Comparison of ENCODE assay signal across 9 cellular contexts in the genomic region with DNA sequence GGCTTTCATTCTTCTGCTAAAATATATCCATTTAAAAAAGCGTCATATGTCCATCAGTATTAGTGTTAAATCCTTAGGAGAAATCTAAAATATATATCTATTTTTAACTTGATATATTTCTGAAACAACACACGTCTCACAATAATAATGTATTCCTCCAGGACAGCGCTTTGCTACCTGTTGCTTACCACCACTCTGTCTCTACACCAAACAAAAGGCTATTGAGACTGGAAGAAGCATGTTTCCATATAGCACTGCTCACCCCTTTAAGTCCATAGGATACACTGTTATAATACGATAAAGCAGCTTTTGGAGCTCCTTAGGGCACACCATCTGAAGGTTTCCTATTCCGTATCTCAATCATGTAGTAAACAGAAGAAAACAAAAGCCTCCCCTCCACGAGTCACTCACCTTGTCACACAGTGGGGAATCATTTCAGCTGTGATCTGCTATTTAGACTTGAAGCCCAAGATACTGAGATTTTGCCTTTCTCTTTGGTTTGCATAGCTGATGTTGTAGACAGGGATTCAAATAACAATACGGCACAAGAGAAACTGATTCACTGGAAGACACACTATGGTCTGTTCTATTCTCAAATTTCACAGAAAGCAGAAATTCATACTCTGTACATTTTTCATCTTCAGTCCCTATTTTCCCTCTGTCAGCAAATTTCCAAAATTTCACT.
A peak's percentile ranks its signal among the peaks of the same experiment; 100 is the strongest.
DNase-seq lines count a peak whose midpoint lies in the region; ATAC-seq and TF ChIP-seq lines count a peak whose summit lies in the region.
"Had no signal": no experiment of that assay in that cellular context is flagged by ENCODE, and none has a peak within 500 bp of the region (broad histone marks: within the 10 kb centered on the region; RNA-seq: fewer than 3 reads in every experiment).

No MANE protein-coding gene starts in this region.

- H3K9me3 ChIP-seq in adipocyte (ENCODE audit: control insufficient read depth, low read length) = no peaks in the 10 kb centered on the region
- no peaks in the 10 kb centered on the region for H3K9me3 ChIP-seq in right cardiac atrium (ENCODE audit: control insufficient read depth, low read length)

- peak overlapping the region; percentile 45 for H3K27ac ChIP-seq in right cardiac atrium (ENCODE audit: low read length)

- H3K9ac ChIP-seq in adipocyte (ENCODE audit: low read length) = peak overlapping the region; percentile 84

- no peaks in the 10 kb centered on the region for H3K9me3 Mint-ChIP-seq in activated T-helper 2 cell treated with anti-CD3 and anti-CD28 coated beads, Interferon-gamma antibody, Interleukin-2, Interleukin-4, amounts not matched to agents 10 μg/mL and 5 μg/mL and 100 μg/mL, durations not matched to agents 14 hours and 24 hours and 36 hours
- H3K9me3 Mint-ChIP-seq: T-helper 1 cell treated with Interleukin-12 subunit alpha and Interleukin-12 subunit beta and Interleukin-4 antibody, amounts not matched to agents 30 μg/mL and 1 μg/mL, for 36 hours had no signal

- ATAC-seq in right cardiac atrium (no peak), HG02763 (IDR thresholded peaks at IDR 0.05; ENCODE audit: unreplicated experiment) (no peak), HG02759 (IDR thresholded peaks at IDR 0.05; ENCODE audit: unreplicated experiment) (no peak)

- H3K4me3 ChIP-seq in AG04449 (ENCODE audit: low read depth, low read length) (peak overlapping the region; percentile 43), adipocyte (ENCODE audit: low read length) (peak overlapping the region; percentile 82), right cardiac atrium (ENCODE audit: low read length) (peak overlapping the region; percentile 51), retinal pigment epithelial cell (ENCODE audit: low read length) (peak overlapping the region; percentile 32)

- DNase-seq in AG04449 (ENCODE audit: low read depth, low spot score) (no peak), adipocyte (ENCODE audit: low read depth) (peak; percentile 18), right cardiac atrium (no peak), retinal pigment epithelial cell (ENCODE audit: low read depth) (no peak)
- no peak for DNase-seq in activated T-helper 2 cell treated with anti-CD3 and anti-CD28 coated beads, Interferon-gamma antibody, Interleukin-2, Interleukin-4, amounts not matched to agents 10 μg/mL and 5 μg/mL and 100 μg/mL, durations not matched to agents 14 hours and 24 hours and 36 hours (ENCODE audit: low spot score)
- no peak for DNase-seq in stimulated activated CD4-positive, alpha-beta T cell treated with anti-CD3 and anti-CD28 coated beads, Interleukin-1b, Interleukin-23, amount 100 ng/mL, for 48 hours

- peaks cover 62% of the 10 kb centered on the region for H3K4me1 ChIP-seq in adipocyte (ENCODE audit: control insufficient read depth, insufficient read depth, low read length)
- peaks cover 3% of the 10 kb centered on the region for H3K4me1 ChIP-seq in right cardiac atrium (ENCODE audit: control insufficient read depth, insufficient read depth, low read length)

- intact Hi-C loops in right cardiac atrium (cut with DNase I) = loop anchor here in 2 of 4 donors (10.0 kb wide), 2 partner anchors 56 to 76 kb away; no protein-coding TSS in a partner anchor
- intact Hi-C loops in activated T-helper 2 cell treated with anti-CD3 and anti-CD28 coated beads, Interferon-gamma antibody, Interleukin-2, Interleukin-4, amounts not matched to agents 10 μg/mL and 5 μg/mL and 100 μg/mL, durations not matched to agents 14 hours and 24 hours and 36 hours (cut with micrococcal nuclease) = loop anchor here (5.0 kb wide), 1 partner anchor 168 kb away; no protein-coding TSS in a partner anchor

- peaks cover 8% of the 10 kb centered on the region for H3K4me1 Mint-ChIP-seq in activated T-helper 2 cell treated with anti-CD3 and anti-CD28 coated beads, Interferon-gamma antibody, Interleukin-2, Interleukin-4, amounts not matched to agents 10 μg/mL and 5 μg/mL and 100 μg/mL, durations not matched to agents 14 hours and 24 hours and 36 hours (ENCODE audit: low read depth)

- CTCF ChIA-PET in AG04449 (lab: Yijun Ruan, JAX) = interaction anchor here (1.5 to 4.9 kb wide), 3 partner anchors 13 to 16 kb away, joined by 4 to 18 read pairs (median 9); no protein-coding TSS in a partner anchor

- WGBS in right cardiac atrium = 46% methylated on average over 7 of the region's 7 CpGs

- H3K36me3 Mint-ChIP-seq in activated T-helper 2 cell treated with anti-CD3 and anti-CD28 coated beads, Interferon-gamma antibody, Interleukin-2, Interleukin-4, amounts not matched to agents 10 μg/mL and 5 μg/mL and 100 μg/mL, durations not matched to agents 14 hours and 24 hours and 36 hours (ENCODE audit: low read depth) = no peaks in the 10 kb centered on the region

- TF ChIP-seq CTCF in AG04449 (IDR thresholded peaks at IDR 0.05; ENCODE audit: insufficient read depth, low read length, missing control alignments) = no peak
- TF ChIP-seq CTCF in retinal pigment epithelial cell (conservative IDR thresholded peaks at IDR 0.05; ENCODE audit: low read depth, low read length) = no peak

- H3K27ac Mint-ChIP-seq in activated T-helper 2 cell treated with anti-CD3 and anti-CD28 coated beads, Interferon-gamma antibody, Interleukin-2, Interleukin-4, amounts not matched to agents 10 μg/mL and 5 μg/mL and 100 μg/mL, durations not matched to agents 14 hours and 24 hours and 36 hours = no peak overlapping the region
- H3K27ac Mint-ChIP-seq: T-helper 1 cell treated with Interleukin-12 subunit alpha and Interleukin-12 subunit beta and Interleukin-4 antibody, amounts not matched to agents 30 μg/mL and 1 μg/mL, for 36 hours had no signal

- H3K36me3 ChIP-seq in adipocyte (ENCODE audit: control insufficient read depth, insufficient read depth, low read length, severe bottlenecking) = no peaks in the 10 kb centered on the region

- peaks cover 1% of the 10 kb centered on the region for H3K27me3 Mint-ChIP-seq in activated T-helper 2 cell treated with anti-CD3 and anti-CD28 coated beads, Interferon-gamma antibody, Interleukin-2, Interleukin-4, amounts not matched to agents 10 μg/mL and 5 μg/mL and 100 μg/mL, durations not matched to agents 14 hours and 24 hours and 36 hours (ENCODE audit: low read depth)

- H3K4me3 Mint-ChIP-seq in activated T-helper 2 cell treated with anti-CD3 and anti-CD28 coated beads, Interferon-gamma antibody, Interleukin-2, Interleukin-4, amounts not matched to agents 10 μg/mL and 5 μg/mL and 100 μg/mL, durations not matched to agents 14 hours and 24 hours and 36 hours (ENCODE audit: low read depth) = no peak overlapping the region
- H3K4me3 Mint-ChIP-seq: T-helper 1 cell treated with Interleukin-12 subunit alpha and Interleukin-12 subunit beta and Interleukin-4 antibody, amounts not matched to agents 30 μg/mL and 1 μg/mL, for 36 hours had no signal

- H3K27me3 ChIP-seq in adipocyte (replicated peaks; ENCODE audit: control insufficient read depth, insufficient read depth, low read length) = no peaks in the 10 kb centered on the region
- H3K27me3 ChIP-seq in right cardiac atrium (ENCODE audit: control insufficient read depth, insufficient read depth) = no peaks in the 10 kb centered on the region

- POLR2A ChIA-PET in AG04449 (lab: Yijun Ruan, JAX) = no interaction called here

Comparison
In these comparisons a context has a peak if more than half of its experiments do, and no peak if none do; other contexts are left out.
1. H3K4me3 ChIP-seq: peak in every context shown above with its lines; median percentile 82 in adipocyte; 51 in right cardiac atrium; 43 in AG04449; 32 in retinal pigment epithelial cell.